ENCODE assay signal across 21 cellular contexts in the genomic region with DNA sequence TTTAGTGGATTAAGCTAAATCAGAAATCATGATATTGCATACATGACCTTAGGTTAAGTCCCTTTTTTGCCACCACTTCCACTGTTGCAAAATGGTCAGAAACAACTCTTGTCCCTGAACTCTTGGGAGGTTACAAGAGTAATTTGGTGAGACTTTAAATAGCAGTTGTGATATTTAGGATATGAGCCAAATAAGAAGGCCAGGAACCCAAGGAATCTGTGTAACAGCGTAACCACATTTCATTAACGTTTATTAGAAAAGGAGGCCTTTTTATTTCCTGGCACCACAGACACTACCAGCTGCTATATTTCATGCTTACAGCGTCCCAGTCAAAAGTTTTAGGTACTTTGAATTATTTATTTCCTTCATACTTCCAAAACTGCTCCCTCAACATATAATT.
"Had no signal": no experiment of that assay in that cellular context is flagged by ENCODE, and none has a peak within 500 bp of the region (broad histone marks: within the 10 kb centered on the region; RNA-seq: fewer than 3 reads in every experiment).

No MANE protein-coding gene starts in this region.

- H3K9ac ChIP-seq: parathyroid adenoma had no signal

- H3K36me3 Mint-ChIP-seq: activated naive CD8-positive, alpha-beta T cell; memory B cell; WTC11 had no signal

- ATAC-seq: activated T-helper 17 cell treated with anti-CD3 and anti-CD28 coated beads, Interleukin-2, amount 50 U/mL, for 72 hours; left lobe of liver; WTC11 had no signal

- H3K4me1 Mint-ChIP-seq: activated T-helper 17 cell treated with anti-CD3 and anti-CD28 coated beads, Interleukin-2, amount 50 U/mL, for 72 hours; memory B cell had no signal

- H3K9me3 ChIP-seq: adrenal gland, breast epithelium, colonic mucosa, esophagus squamous epithelium, neutrophil, tibial artery had no signal

- H3K27ac Mint-ChIP-seq: activated naive CD8-positive, alpha-beta T cell; activated T-cell treated with anti-CD3 and anti-CD28 coated beads, Interleukin-2, amount 50 U/mL, for 24 hours; activated T-helper 17 cell treated with anti-CD3 and anti-CD28 coated beads, Interleukin-2, amount 50 U/mL, for 72 hours; memory B cell; stimulated activated naive CD8-positive, alpha-beta T cell treated with anti-CD3 and anti-CD28 coated beads, Interleukin-15, Interleukin-2, amounts not matched to agents 100 ng/mL and 50 ng/mL, for 24 hours; T-helper 1 cell treated with Interleukin-12 subunit alpha and Interleukin-12 subunit beta and Interleukin-4 antibody, amounts not matched to agents 30 μg/mL and 1 μg/mL, for 36 hours had no signal

- H3K4me3 ChIP-seq: adrenal gland, breast epithelium, colonic mucosa, dorsolateral prefrontal cortex, esophagus squamous epithelium, tibial artery had no signal

- DNase-seq: activated naive CD4-positive, alpha-beta T cell; activated T-cell treated with anti-CD3 and anti-CD28 coated beads, Interleukin-2, amount 50 U/mL, for 24 hours; adrenal gland; colonic mucosa; dorsolateral prefrontal cortex; esophagus squamous epithelium; kidney; stimulated activated CD4-positive, alpha-beta T cell treated with anti-CD3 and anti-CD28 coated beads, Interleukin-4, amount 100 ng/mL, for 4 hours; T1000; tibial artery had no signal

- H3K4me3 Mint-ChIP-seq: activated naive CD8-positive, alpha-beta T cell; activated T-cell treated with anti-CD3 and anti-CD28 coated beads, Interleukin-2, amount 50 U/mL, for 24 hours; activated T-helper 17 cell treated with anti-CD3 and anti-CD28 coated beads, Interleukin-2, amount 50 U/mL, for 72 hours; memory B cell; nephron; stimulated activated naive CD8-positive, alpha-beta T cell treated with anti-CD3 and anti-CD28 coated beads, Interleukin-15, Interleukin-2, amounts not matched to agents 100 ng/mL and 50 ng/mL, for 24 hours; T-helper 1 cell treated with Interleukin-12 subunit alpha and Interleukin-12 subunit beta and Interleukin-4 antibody, amounts not matched to agents 30 μg/mL and 1 μg/mL, for 36 hours; WTC11 had no signal

- H3K27me3 ChIP-seq: adrenal gland, breast epithelium, colonic mucosa, esophagus squamous epithelium, neutrophil, tibial artery had no signal

- H3K4me1 ChIP-seq: adrenal gland, breast epithelium, colonic mucosa, parathyroid adenoma had no signal

- H3K9me3 Mint-ChIP-seq: activated T-cell treated with anti-CD3 and anti-CD28 coated beads, Interleukin-2, amount 50 U/mL, for 24 hours; activated T-helper 17 cell treated with anti-CD3 and anti-CD28 coated beads, Interleukin-2, amount 50 U/mL, for 72 hours; memory B cell; nephron; stimulated activated naive CD8-positive, alpha-beta T cell treated with anti-CD3 and anti-CD28 coated beads, Interleukin-15, Interleukin-2, amounts not matched to agents 100 ng/mL and 50 ng/mL, for 24 hours; T-helper 1 cell treated with Interleukin-12 subunit alpha and Interleukin-12 subunit beta and Interleukin-4 antibody, amounts not matched to agents 30 μg/mL and 1 μg/mL, for 36 hours had no signal

- H3K27ac ChIP-seq: colonic mucosa, dorsolateral prefrontal cortex, neutrophil, parathyroid adenoma, tibial artery had no signal

- H3K36me3 ChIP-seq: adrenal gland, breast epithelium, colonic mucosa, esophagus squamous epithelium, neutrophil, tibial artery had no signal
